1 cellular context compared by ENCODE assay signal in the genomic region with DNA sequence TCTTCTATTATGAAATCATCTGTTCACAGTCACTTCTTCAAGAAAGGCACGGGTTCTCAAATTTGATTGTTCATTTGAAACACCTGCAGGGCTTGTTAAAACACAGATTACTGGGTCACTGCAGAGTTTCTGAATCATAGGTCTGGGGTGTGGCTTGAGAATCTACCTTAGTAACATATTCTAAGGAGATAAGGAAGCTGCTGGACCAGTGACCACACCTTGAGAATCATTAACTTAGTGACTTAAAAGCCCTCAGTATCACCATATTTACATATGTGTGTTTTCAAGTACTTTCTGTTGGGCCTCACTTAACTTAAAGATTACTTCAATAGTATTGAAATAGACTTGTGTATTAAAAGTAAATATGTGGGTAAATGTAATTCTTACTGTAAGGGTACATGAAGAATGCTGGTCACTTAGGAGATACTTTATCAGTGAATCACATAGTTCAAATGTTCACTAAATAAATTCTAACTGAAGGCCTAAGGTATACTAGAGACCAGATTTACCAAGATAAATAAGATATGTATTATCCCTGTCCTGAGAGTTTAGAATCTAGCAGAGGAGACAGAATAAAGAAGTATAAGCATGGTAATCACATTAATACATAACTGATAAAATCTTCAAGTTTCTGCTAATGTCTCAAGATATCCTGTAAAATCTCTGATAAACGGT.
TF ChIP-seq lines count a peak whose summit lies in the region.

No MANE protein-coding gene starts in this region.

TF ChIP-seq in SK-N-SH, 30 proteins besides CTCF, POLR2A, EP300 and RAD21:
- TF ChIP-seq, protein P1, sequence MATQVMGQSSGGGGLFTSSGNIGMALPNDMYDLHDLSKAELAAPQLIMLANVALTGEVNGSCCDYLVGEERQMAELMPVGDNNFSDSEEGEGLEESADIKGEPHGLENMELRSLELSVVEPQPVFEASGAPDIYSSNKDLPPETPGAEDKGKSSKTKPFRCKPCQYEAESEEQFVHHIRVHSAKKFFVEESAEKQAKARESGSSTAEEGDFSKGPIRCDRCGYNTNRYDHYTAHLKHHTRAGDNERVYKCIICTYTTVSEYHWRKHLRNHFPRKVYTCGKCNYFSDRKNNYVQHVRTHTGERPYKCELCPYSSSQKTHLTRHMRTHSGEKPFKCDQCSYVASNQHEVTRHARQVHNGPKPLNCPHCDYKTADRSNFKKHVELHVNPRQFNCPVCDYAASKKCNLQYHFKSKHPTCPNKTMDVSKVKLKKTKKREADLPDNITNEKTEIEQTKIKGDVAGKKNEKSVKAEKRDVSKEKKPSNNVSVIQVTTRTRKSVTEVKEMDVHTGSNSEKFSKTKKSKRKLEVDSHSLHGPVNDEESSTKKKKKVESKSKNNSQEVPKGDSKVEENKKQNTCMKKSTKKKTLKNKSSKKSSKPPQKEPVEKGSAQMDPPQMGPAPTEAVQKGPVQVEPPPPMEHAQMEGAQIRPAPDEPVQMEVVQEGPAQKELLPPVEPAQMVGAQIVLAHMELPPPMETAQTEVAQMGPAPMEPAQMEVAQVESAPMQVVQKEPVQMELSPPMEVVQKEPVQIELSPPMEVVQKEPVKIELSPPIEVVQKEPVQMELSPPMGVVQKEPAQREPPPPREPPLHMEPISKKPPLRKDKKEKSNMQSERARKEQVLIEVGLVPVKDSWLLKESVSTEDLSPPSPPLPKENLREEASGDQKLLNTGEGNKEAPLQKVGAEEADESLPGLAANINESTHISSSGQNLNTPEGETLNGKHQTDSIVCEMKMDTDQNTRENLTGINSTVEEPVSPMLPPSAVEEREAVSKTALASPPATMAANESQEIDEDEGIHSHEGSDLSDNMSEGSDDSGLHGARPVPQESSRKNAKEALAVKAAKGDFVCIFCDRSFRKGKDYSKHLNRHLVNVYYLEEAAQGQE (IDR thresholded peaks at IDR 0.05; ENCODE audit: low read depth, low read length), result no peak
- TF ChIP-seq FOSL2 (IDR thresholded peaks at IDR 0.05; ENCODE audit: borderline replicate concordance, low read depth), result 0 out of 2 replicates have a peak, but pooled peaks have one; percentile 26
- peak; percentile 30; the same call in 1 of the 2 replicates for TF ChIP-seq POLR2AphosphoS5 (IDR thresholded peaks at IDR 0.05; ENCODE audit: low read depth, low read length)
- TF ChIP-seq, protein P2, sequence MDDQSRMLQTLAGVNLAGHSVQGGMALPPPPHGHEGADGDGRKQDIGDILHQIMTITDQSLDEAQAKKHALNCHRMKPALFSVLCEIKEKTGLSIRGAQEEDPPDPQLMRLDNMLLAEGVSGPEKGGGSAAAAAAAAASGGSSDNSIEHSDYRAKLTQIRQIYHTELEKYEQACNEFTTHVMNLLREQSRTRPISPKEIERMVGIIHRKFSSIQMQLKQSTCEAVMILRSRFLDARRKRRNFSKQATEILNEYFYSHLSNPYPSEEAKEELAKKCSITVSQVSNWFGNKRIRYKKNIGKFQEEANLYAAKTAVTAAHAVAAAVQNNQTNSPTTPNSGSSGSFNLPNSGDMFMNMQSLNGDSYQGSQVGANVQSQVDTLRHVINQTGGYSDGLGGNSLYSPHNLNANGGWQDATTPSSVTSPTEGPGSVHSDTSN (IDR thresholded peaks at IDR 0.05), result peak; percentile 63
- TF ChIP-seq FOXM1 (IDR thresholded peaks at IDR 0.05; ENCODE audit: low read depth), result 0 out of 2 replicates have a peak, but pooled peaks have one; percentile 54
- TF ChIP-seq JUND (IDR thresholded peaks at IDR 0.05), result peak; percentile 59
- no peak for TF ChIP-seq NRF1 (IDR thresholded peaks at IDR 0.05; ENCODE audit: low read depth, low read length)
- peak; percentile 66 for TF ChIP-seq TCF12 (IDR thresholded peaks at IDR 0.05)
- peak; percentile 62; the same call in 1 of the 2 replicates for TF ChIP-seq TEAD4 (IDR thresholded peaks at IDR 0.05; ENCODE audit: borderline replicate concordance, insufficient read depth)
TF ChIP-seq in SK-N-SH: peak in this region for 7.
